21 cellular contexts compared by ENCODE assay signal in genomic region chr11:85813721-85814120, GRCh38. TPM values are rescaled to one million over a fixed set of nuclear protein-coding genes. Genes with fewer than 3 reads are reported as not detected.
DNase-seq lines count a peak whose midpoint lies in the region; FAIRE-seq and TF ChIP-seq lines count a peak whose summit lies in the region.
"Had no signal": no experiment of that assay in that cellular context is flagged by ENCODE, and none has a peak within 500 bp of the region (broad histone marks: within the 10 kb centered on the region; RNA-seq: fewer than 3 reads in every experiment).

No MANE protein-coding gene starts in this region.

- H3K27ac ChIP-seq in stomach (peak overlapping the region; percentile 42 to 69 (median 54)), RWPE1 (no peak overlapping the region)
- H3K27ac ChIP-seq: adrenal gland, heart left ventricle, neural progenitor cell had no signal

- H3K27me3 ChIP-seq in bronchial epithelial cell (ENCODE audit: control insufficient read depth, insufficient read depth, low read length) (no peaks in the 10 kb centered on the region), stomach (no peaks in the 10 kb centered on the region)
- H3K27me3 ChIP-seq: adrenal gland had no signal

- no peaks in the 10 kb centered on the region for H3K9me3 Mint-ChIP-seq in nephron progenitor cell
- H3K9me3 Mint-ChIP-seq: activated B cell treated with CpG ODN at 0.5 μM for 24 hours; activated T-helper 17 cell treated with anti-CD3 and anti-CD28 coated beads, Interleukin-2, amount 50 U/mL, for 72 hours; neural progenitor cell; stimulated activated naive CD8-positive, alpha-beta T cell treated with anti-CD3 and anti-CD28 coated beads, Interleukin-15, Interleukin-2, amounts not matched to agents 100 ng/mL and 50 ng/mL, for 24 hours had no signal

- 68 to 81% (median 74%) methylated on average over 9 of the region's 9 CpGs for WGBS in stomach, 5 donors

- POLR2A ChIA-PET in RWPE1 (lab: Yijun Ruan, JAX; ENCODE audit: low non-redundant PET): no interaction called here

- H3K36me3 ChIP-seq in bronchial epithelial cell (ENCODE audit: control insufficient read depth, insufficient read depth, low read length): no peaks in the 10 kb centered on the region
- no peaks in the 10 kb centered on the region for H3K36me3 ChIP-seq in stomach
- H3K36me3 ChIP-seq: adrenal gland, heart left ventricle, neural progenitor cell had no signal

- peaks cover 24% of the 10 kb centered on the region for H3K4me1 Mint-ChIP-seq in nephron progenitor cell

- FAIRE-seq in bronchial epithelial cell (lab: Jason Lieb, UNC): no peak

- H3K4me1 ChIP-seq in stomach: peaks cover 0 to 37% (median 30%) of the 10 kb centered on the region in 4 donors

- peaks cover 53% of the 10 kb centered on the region for H3K27me3 Mint-ChIP-seq in nephron progenitor cell (ENCODE audit: low read depth, poor library complexity)
- H3K27me3 Mint-ChIP-seq: activated T-helper 17 cell treated with anti-CD3 and anti-CD28 coated beads, Interleukin-2, amount 50 U/mL, for 72 hours had no signal

- H3K36me3 Mint-ChIP-seq in nephron progenitor cell (ENCODE audit: low read depth): no peaks in the 10 kb centered on the region
- H3K36me3 Mint-ChIP-seq: neural progenitor cell had no signal

- no peak for TF ChIP-seq EP300 in stomach (IDR thresholded peaks at IDR 0.05)

- CTCF ChIA-PET in RWPE1 (lab: Yijun Ruan, JAX): interaction anchor here (0.6 kb wide), 2 partner anchors 160 to 398 kb away, joined by 3 read pairs; no protein-coding TSS in a partner anchor

- DNase-seq in NCI-H510A treated with DMSO at 0.1 percent for 48 hours (lab: John Stamatoyannopoulos, UW) (peak; percentile 61), NCI-H510A (lab: John Stamatoyannopoulos, UW) (no peak), NB4 (ENCODE audit: low read depth) (peak; percentile 19), bronchial epithelial cell (ENCODE audit: low read depth) (peak; percentile 61), stomach (peak; percentile 57), nephron progenitor cell (no peak), RWPE1 (ENCODE audit: low spot score) (no peak)
- no peak for DNase-seq in effector CD8-positive, alpha-beta T cell (lab: John Stamatoyannopoulos, UW)
- DNase-seq: activated B cell treated with CpG ODN at 0.5 μM for 24 hours; adrenal gland; effector memory CD4-positive, alpha-beta T cell; heart left ventricle; NK-92 treated with Interleukin-12 subunit alpha and Interleukin-12 subunit beta, amount 100 ng/mL, for 24 hours; stimulated activated CD4-positive, alpha-beta T cell treated with anti-CD3 and anti-CD28 coated beads, Interleukin-15, amount 100 ng/mL, for 24 hours had no signal

- no peak overlapping the region for H3K27ac Mint-ChIP-seq in nephron progenitor cell
- H3K27ac Mint-ChIP-seq: activated B cell treated with CpG ODN at 0.5 μM for 24 hours; activated T-helper 17 cell treated with anti-CD3 and anti-CD28 coated beads, Interleukin-2, amount 50 U/mL, for 72 hours; neural progenitor cell; stimulated activated naive CD8-positive, alpha-beta T cell treated with anti-CD3 and anti-CD28 coated beads, Interleukin-15, Interleukin-2, amounts not matched to agents 100 ng/mL and 50 ng/mL, for 24 hours had no signal

- H3K4me3 ChIP-seq in NB4 (ENCODE audit: low read depth, low read length) (no peak overlapping the region), bronchial epithelial cell (ENCODE audit: low read depth, low read length) (no peak overlapping the region), stomach (no peak overlapping the region)
- H3K4me3 ChIP-seq: adrenal gland, heart left ventricle, neural progenitor cell had no signal

- TF ChIP-seq CTCF in NB4 (IDR thresholded peaks at IDR 0.05; ENCODE audit: low read depth, low read length) (no peak), bronchial epithelial cell (IDR thresholded peaks at IDR 0.05; ENCODE audit: insufficient read depth, low read length, severe bottlenecking) (no peak), stomach (IDR thresholded peaks at IDR 0.05) (no peak), nephron progenitor cell (IDR thresholded peaks at IDR 0.05) (no peak), RWPE1 (conservative IDR thresholded peaks at IDR 0.05; ENCODE audit: low read depth) (no peak)

- intact Hi-C loops in stomach (cut with DNase I; ENCODE audit: low total_unique reads): no loop called here

- TF ChIP-seq POLR2A in NB4 (IDR thresholded peaks at IDR 0.05; ENCODE audit: extremely low read depth, insufficient read length): no peak
- TF ChIP-seq POLR2A in stomach (IDR thresholded peaks at IDR 0.05): no peak

- H3K9me3 ChIP-seq in stomach: no peaks in the 10 kb centered on the region
- H3K9me3 ChIP-seq: adrenal gland, heart left ventricle had no signal

- H3K4me3 Mint-ChIP-seq in nephron progenitor cell: no peak overlapping the region
- H3K4me3 Mint-ChIP-seq: activated B cell treated with CpG ODN at 0.5 μM for 24 hours; activated T-helper 17 cell treated with anti-CD3 and anti-CD28 coated beads, Interleukin-2, amount 50 U/mL, for 72 hours; neural progenitor cell; stimulated activated naive CD8-positive, alpha-beta T cell treated with anti-CD3 and anti-CD28 coated beads, Interleukin-15, Interleukin-2, amounts not matched to agents 100 ng/mL and 50 ng/mL, for 24 hours had no signal

RNA-seq across cellular contexts. Expression of gene SYTL2, which starts 2.8 kb away (rescaled TPM):
- total RNA-seq in bronchial epithelial cell (5.6 and 8.2 TPM in 2 replicates), stomach (100 to 1,000 TPM; 151 to 391 (median 255) TPM)
- polyA plus RNA-seq in stomach: 10 to 100 TPM in 2 of 3 donors, 1 to 10 TPM in 1; 5.4 to 86.1 (median 11.4) TPM

RNA-seq across cellular contexts. Expression of gene CCDC83, which starts 41.5 kb away (rescaled TPM):
- not detected in 2 replicates for total RNA-seq in bronchial epithelial cell
- 1 to 10 TPM in 1 of 5 donors, under 1 TPM in 1, not detected in 3; 0.45 to 2.6 TPM for total RNA-seq in stomach
- polyA plus RNA-seq in stomach: not detected
- total RNA-seq: activated B cell treated with CpG ODN at 0.5 μM for 24 hours; activated CD8-positive, alpha-beta memory T cell treated with anti-CD3 and anti-CD28 coated beads for 36 hours; activated T-helper 17 cell treated with anti-CD3 and anti-CD28 coated beads, Interleukin-2, amount 50 U/mL, for 72 hours; adrenal gland; heart left ventricle; HT1080; Right ventricle myocardium inferior; urinary bladder had no signal
- polyA plus RNA-seq: adrenal gland, heart left ventricle, urinary bladder had no signal

Comparison
In these comparisons a context has a peak if more than half of its experiments do, and no peak if none do; other contexts are left out.
1. DNase-seq: peak in NCI-H510A treated with DMSO at 0.1 percent for 48 hours (single experiment), NB4 (single experiment), bronchial epithelial cell (single experiment) and stomach (single experiment); none in NCI-H510A (single experiment), nephron progenitor cell (single experiment), RWPE1 (single experiment) and effector CD8-positive, alpha-beta T cell (single experiment).
2. RNA of gene SYTL2, which starts 2.8 kb away (total RNA-seq): 151 to 391 TPM in stomach; 5.6 to 8.2 TPM in bronchial epithelial cell; every median in the first group is over 10 times any median in the second.